ENCODE assay signal across 8 cellular contexts in the genomic region with DNA sequence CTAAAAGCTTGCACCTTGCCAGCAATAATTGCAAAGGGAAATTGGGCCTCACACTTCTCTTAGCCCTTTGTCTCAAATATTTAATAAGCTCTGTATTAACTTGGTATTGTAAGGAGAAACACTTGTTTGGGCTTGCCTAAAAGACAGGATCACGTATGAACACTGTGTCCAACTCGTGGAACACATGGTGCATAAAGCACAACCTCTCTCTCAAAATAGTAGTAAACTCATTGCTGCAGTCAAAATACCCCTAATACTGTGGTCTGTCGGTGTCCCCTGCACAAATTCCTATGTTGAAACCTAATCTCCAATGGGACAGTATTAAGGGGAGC. TPM values are rescaled to one million over a fixed set of nuclear protein-coding genes. Genes with fewer than 3 reads are reported as not detected.
DNase-seq lines count a peak whose midpoint lies in the region; ATAC-seq, FAIRE-seq and TF ChIP-seq lines count a peak whose summit lies in the region.

No MANE protein-coding gene starts in this region.

- no peak for FAIRE-seq in bronchial epithelial cell (lab: Jason Lieb, UNC)
- FAIRE-seq in GM12892 (lab: Jason Lieb, UNC), result no peak

- DNase-seq in bronchial epithelial cell (ENCODE audit: low read depth) (no peak), NCI-H187 treated with DMSO at 0.1 percent for 48 hours (lab: John Stamatoyannopoulos, UW) (no peak), GM12892 (ENCODE audit: insufficient read length) (no peak), NCI-H2029 (lab: John Stamatoyannopoulos, UW) (no peak)

- peak overlapping the region; percentile 92 for H3K4me3 ChIP-seq in bronchial epithelial cell (ENCODE audit: low read depth, low read length)
- peak overlapping the region; percentile 86 to 98 for H3K4me3 ChIP-seq in muscle layer of duodenum (ENCODE audit: low read depth in 1 of 2, low read length in 2 of 2)

- H3K36me3 ChIP-seq in bronchial epithelial cell (ENCODE audit: control insufficient read depth, insufficient read depth, low read length) (peaks cover 4% of the 10 kb centered on the region), muscle layer of duodenum (ENCODE audit: control insufficient read depth in 1 of 2, insufficient read depth in 2 of 2, low read length in 2 of 2) (peaks cover 11 to 26% of the 10 kb centered on the region in 2 donors)

- TF ChIP-seq CTCF in bronchial epithelial cell (IDR thresholded peaks at IDR 0.05; ENCODE audit: insufficient read depth, low read length, severe bottlenecking), result no peak

- peak overlapping the region; percentile 98 for H3K27ac ChIP-seq in muscle layer of duodenum (ENCODE audit: low read length)

- H3K4me1 ChIP-seq in muscle layer of duodenum (ENCODE audit: control insufficient read depth in 1 of 2, insufficient read depth in 2 of 2, low read length in 2 of 2), result peaks cover 4 to 22% of the 10 kb centered on the region in 2 donors

- ATAC-seq in GM18517 (IDR thresholded peaks at IDR 0.05; ENCODE audit: unreplicated experiment) (peak; percentile 6), HG03432 (IDR thresholded peaks at IDR 0.05; ENCODE audit: unreplicated experiment) (peak; percentile 6), HG02970 (IDR thresholded peaks at IDR 0.05; ENCODE audit: low FRiP score, unreplicated experiment) (no peak)

- no peaks in the 10 kb centered on the region for H3K9me3 ChIP-seq in muscle layer of duodenum (ENCODE audit: control insufficient read depth in 1 of 2, low read length in 2 of 2)

- no peak for TF ChIP-seq POLR2A in GM12892 (IDR thresholded peaks at IDR 0.05; ENCODE audit: low read depth, low read length)

- H3K27me3 ChIP-seq in bronchial epithelial cell (ENCODE audit: control insufficient read depth, insufficient read depth, low read length) (no peaks in the 10 kb centered on the region), muscle layer of duodenum (ENCODE audit: low read depth, low read length) (no peaks in the 10 kb centered on the region)

RNA-seq across cellular contexts. Expression of a gene that starts 0.4 kb away (rescaled TPM):
- 21.3 and 28.9 TPM in 2 replicates for total RNA-seq in bronchial epithelial cell
- polyA plus RNA-seq in GM12892 (2012; ENCODE audit: missing spikeins), result 25.2 TPM

RNA-seq across cellular contexts. Expression of a gene that starts 27.6 kb away (rescaled TPM):
- total RNA-seq in bronchial epithelial cell, result 46.6 and 58.2 TPM in 2 replicates
- polyA plus RNA-seq in GM12892 (2012; ENCODE audit: missing spikeins), result 69.6 TPM

RNA-seq across cellular contexts. Expression of a gene that starts 32.2 kb away (rescaled TPM):
- 37.6 and 39.3 TPM in 2 replicates for total RNA-seq in bronchial epithelial cell
- 81.0 TPM for polyA plus RNA-seq in GM12892 (2012; ENCODE audit: missing spikeins)

RNA-seq across cellular contexts. Expression of a gene that starts 39.0 kb away (rescaled TPM):
- 29.8 and 33.2 TPM in 2 replicates for total RNA-seq in bronchial epithelial cell
- 5.4 TPM for polyA plus RNA-seq in GM12892 (2012; ENCODE audit: missing spikeins)
